Comparison of ENCODE assay signal across 25 cellular contexts in the genomic region with DNA sequence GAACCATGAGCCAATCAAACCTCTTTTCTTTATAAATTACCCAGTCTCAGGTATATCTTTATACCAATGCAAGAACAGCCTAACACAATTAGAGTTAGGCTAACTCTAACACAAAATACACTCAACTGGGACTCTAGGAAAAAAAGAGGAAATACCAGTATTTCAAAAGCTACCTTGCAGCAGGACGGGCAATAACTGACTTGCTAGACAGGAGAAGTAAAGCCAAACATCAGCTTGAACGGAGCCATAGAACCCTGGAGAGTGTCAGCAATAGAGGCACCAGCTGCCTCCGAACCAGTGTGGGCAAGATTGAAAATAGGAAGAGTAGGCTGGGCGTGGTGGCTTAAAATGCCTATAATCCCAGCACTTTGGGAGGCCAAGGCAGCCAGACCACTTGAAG.
"Had no signal": no experiment of that assay in that cellular context is flagged by ENCODE, and none has a peak within 500 bp of the region (broad histone marks: within the 10 kb centered on the region; RNA-seq: fewer than 3 reads in every experiment).

No MANE protein-coding gene starts in this region.

- H3K36me3 ChIP-seq: colonic mucosa, gastrocnemius medialis, left lung, lower lobe of right lung, neural progenitor cell, stomach, suprapubic skin, tibial artery had no signal

- H3K4me3 ChIP-seq: colonic mucosa, gastrocnemius medialis, left lung, lower lobe of right lung, neural progenitor cell, stomach, suprapubic skin, tibial artery had no signal

- H3K27me3 ChIP-seq: colonic mucosa, gastrocnemius medialis, left lung, neural progenitor cell, stomach, suprapubic skin, tibial artery had no signal

- DNase-seq: activated CD4-positive, alpha-beta T cell treated with anti-CD3 and anti-CD28 coated beads for 36 hours; activated CD4-positive, CD25-positive, alpha-beta regulatory T cell; activated naive CD4-positive, alpha-beta T cell; activated T-cell treated with anti-CD3 and anti-CD28 coated beads for 4 hours; activated T-cell treated with anti-CD3 and anti-CD28 coated beads, Interleukin-2, amount 50 U/mL, for 72 hours; anterior cingulate cortex; colonic mucosa; effector memory CD8-positive, alpha-beta T cell; erythroblast; gastrocnemius medialis; glutamatergic neuron; left lung; lower lobe of right lung; mesenchymal stem cell; natural killer cell; posterior cingulate gyrus; right cardiac atrium; stimulated activated CD4-positive, alpha-beta T cell treated with anti-CD3 and anti-CD28 coated beads, Interleukin-15, amount 100 ng/mL, for 24 hours; stimulated activated CD4-positive, alpha-beta T cell treated with anti-CD3 and anti-CD28 coated beads, Interleukin-2, amount 100 ng/mL, for 24 hours; stimulated activated naive B cell treated with anti-CD40 and anti-IgM and Interleukin-4, amounts not matched to agents 10 μg/mL and 1 μg/mL and 100 μg/mL, for 72 hours; stomach; tibial artery had no signal

- H3K4me3 Mint-ChIP-seq: activated CD4-positive, alpha-beta T cell treated with anti-CD3 and anti-CD28 coated beads for 36 hours; activated T-cell treated with anti-CD3 and anti-CD28 coated beads, Interleukin-2, amount 50 U/mL, for 72 hours; effector memory CD8-positive, alpha-beta T cell; natural killer cell; neural progenitor cell; stimulated activated naive B cell treated with anti-CD40 and anti-IgM and Interleukin-4, amounts not matched to agents 10 μg/mL and 1 μg/mL and 100 μg/mL, for 72 hours had no signal

- H3K4me1 ChIP-seq: colonic mucosa, gastrocnemius medialis, left lung, lower lobe of right lung, neural progenitor cell, stomach, suprapubic skin, tibial artery had no signal

- H3K27ac ChIP-seq: colonic mucosa, gastrocnemius medialis, left lung, lower lobe of right lung, neural progenitor cell, stomach, suprapubic skin, tibial artery had no signal

- ATAC-seq: activated CD4-positive, alpha-beta T cell treated with anti-CD3 and anti-CD28 coated beads for 36 hours; activated naive CD4-positive, alpha-beta T cell treated with anti-CD3 and anti-CD28 coated beads, Interleukin-2, amount 50 U/mL, for 72 hours; activated T-cell treated with anti-CD3 and anti-CD28 coated beads, Interleukin-2, amount 50 U/mL, for 72 hours; effector memory CD8-positive, alpha-beta T cell; gastrocnemius medialis; left lung; lower lobe of right lung; natural killer cell; right cardiac atrium; stimulated activated naive B cell treated with anti-CD40 and anti-IgM and Interleukin-4, amounts not matched to agents 10 μg/mL and 1 μg/mL and 100 μg/mL, for 72 hours had no signal

- H3K9me3 Mint-ChIP-seq: effector memory CD8-positive, alpha-beta T cell; natural killer cell; stimulated activated naive B cell treated with anti-CD40 and anti-IgM and Interleukin-4, amounts not matched to agents 10 μg/mL and 1 μg/mL and 100 μg/mL, for 72 hours had no signal

- H3K9me3 ChIP-seq: colonic mucosa, gastrocnemius medialis, left lung, lower lobe of right lung, stomach, suprapubic skin, tibial artery had no signal

- H3K27ac Mint-ChIP-seq: activated CD4-positive, alpha-beta T cell treated with anti-CD3 and anti-CD28 coated beads for 36 hours; activated naive CD4-positive, alpha-beta T cell treated with anti-CD3 and anti-CD28 coated beads, Interleukin-2, amount 50 U/mL, for 72 hours; activated T-cell treated with anti-CD3 and anti-CD28 coated beads, Interleukin-2, amount 50 U/mL, for 72 hours; effector memory CD8-positive, alpha-beta T cell; natural killer cell; neural progenitor cell; stimulated activated naive B cell treated with anti-CD40 and anti-IgM and Interleukin-4, amounts not matched to agents 10 μg/mL and 1 μg/mL and 100 μg/mL, for 72 hours had no signal

- H3K36me3 Mint-ChIP-seq: activated naive CD4-positive, alpha-beta T cell treated with anti-CD3 and anti-CD28 coated beads, Interleukin-2, amount 50 U/mL, for 72 hours; natural killer cell; neural progenitor cell; stimulated activated naive B cell treated with anti-CD40 and anti-IgM and Interleukin-4, amounts not matched to agents 10 μg/mL and 1 μg/mL and 100 μg/mL, for 72 hours had no signal

- H3K4me1 Mint-ChIP-seq: activated CD4-positive, alpha-beta T cell treated with anti-CD3 and anti-CD28 coated beads for 36 hours; natural killer cell; stimulated activated naive B cell treated with anti-CD40 and anti-IgM and Interleukin-4, amounts not matched to agents 10 μg/mL and 1 μg/mL and 100 μg/mL, for 72 hours had no signal
